In the genomic region with DNA sequence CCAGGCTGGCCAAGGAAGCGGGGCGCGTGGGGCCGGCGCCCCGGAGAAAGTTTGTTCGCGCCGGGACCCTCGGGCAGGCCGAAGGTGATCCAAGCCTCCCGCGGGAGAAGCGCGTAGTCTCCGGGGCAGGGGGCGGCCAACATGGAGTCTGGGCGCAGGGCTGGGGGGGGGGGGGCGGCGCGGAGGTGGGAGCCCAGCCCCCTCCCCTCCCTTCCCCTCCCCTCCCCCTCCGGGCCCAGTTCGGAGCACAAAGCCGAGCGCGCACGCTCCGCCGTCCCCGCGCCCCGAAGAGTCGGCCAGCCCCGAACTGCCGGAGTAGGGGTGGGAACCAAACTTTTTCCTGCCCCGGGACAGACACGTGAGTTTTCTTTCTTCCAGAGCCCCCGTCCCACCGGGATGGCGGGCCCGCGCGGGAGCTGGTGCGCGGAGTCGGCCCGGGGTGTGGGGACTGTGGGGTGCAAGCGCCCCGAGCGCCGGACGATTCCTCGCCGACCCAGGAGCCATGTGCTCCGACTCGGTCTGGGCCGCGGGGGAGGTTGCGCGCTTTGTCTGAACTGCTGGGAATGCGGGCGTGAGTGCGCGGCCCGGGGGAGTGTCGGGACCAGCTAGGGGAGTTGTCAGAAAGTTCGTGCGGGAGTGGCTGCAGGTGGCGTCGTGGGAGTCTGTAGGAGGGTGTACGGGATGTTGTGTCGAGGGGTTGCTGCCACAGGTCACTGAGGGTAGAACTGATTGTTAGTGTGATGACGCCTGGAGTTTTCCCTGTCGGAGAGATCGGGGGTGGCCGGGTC, we compare ENCODE assay signal across 8 cellular contexts. TPM values are rescaled to one million over a fixed set of nuclear protein-coding genes. Genes with fewer than 3 reads are reported as not detected.
DNase-seq lines count a peak whose midpoint lies in the region; ATAC-seq and TF ChIP-seq lines count a peak whose summit lies in the region.

No MANE protein-coding gene starts in this region.

- no peaks in the 10 kb centered on the region for H3K27me3 ChIP-seq in lung (ENCODE audit: control insufficient read depth, insufficient read depth)

- peak overlapping the region; percentile 83 for H3K4me3 ChIP-seq in lung

- peaks cover 0 to 1% of the 10 kb centered on the region in 2 donors for H3K36me3 ChIP-seq in lung (ENCODE audit: control insufficient read depth in 2 of 2, insufficient read depth in 2 of 2, low read length in 2 of 2)

- peaks cover 0 to 8% of the 10 kb centered on the region in 2 donors for H3K4me1 ChIP-seq in lung (ENCODE audit: control insufficient read depth in 2 of 2, insufficient read depth in 2 of 2, low read length in 2 of 2)

- 0% methylated on average over 56 to 74 of the region's 76 CpGs for WGBS in lung, 2 donors

- H3K9me3 ChIP-seq in lung (ENCODE audit: control insufficient read depth in 2 of 2, insufficient read depth in 1 of 2, low read length in 1 of 2), result no peaks in the 10 kb centered on the region

- DNase-seq in Daoy (ENCODE audit: low read depth) (peak; percentile 74), LoVo (ENCODE audit: low spot score) (peak; percentile 45), dermis microvascular lymphatic vessel endothelial cell (ENCODE audit: low read depth in 2 of 2) (peak; percentile 15 to 69), lung (ENCODE audit: low spot score) (peak; percentile 45), NK-92 (lab: John Stamatoyannopoulos, UW; ENCODE audit: unreplicated experiment) (no peak)
- peak; percentile 29 for DNase-seq in activated CD4-positive, alpha-beta T cell treated with anti-CD3 and anti-CD28 coated beads for 1 hour
- peak; percentile 36 to 44 for DNase-seq in stimulated activated CD8-positive, alpha-beta memory T cell treated with anti-CD3 and anti-CD28 coated beads, Interleukin-4, amount 100 ng/mL, for 4 hours (ENCODE audit: low read depth in 2 of 2, low spot score in 1 of 2)

- peak overlapping the region; percentile 90 to 91 for H3K27ac ChIP-seq in lung (ENCODE audit: low read depth in 1 of 2, low read length in 1 of 2)

- no peak for TF ChIP-seq CTCF in lung (IDR thresholded peaks at IDR 0.05; ENCODE audit: control extremely low read depth, extremely low read depth)

- ATAC-seq in lung (ENCODE audit: insufficient read depth, low FRiP score) (no peak), GM21576 (IDR thresholded peaks at IDR 0.05; ENCODE audit: unreplicated experiment) (no peak)

RNA-seq across cellular contexts. Expression of gene TGIF2, which starts 1.1 kb away (rescaled TPM):
- total RNA-seq in Daoy (2014; rRNA removed; shearing (Covaris generic)), result 22.0 and 27.7 TPM in 2 replicates
- total RNA-seq in dermis microvascular lymphatic vessel endothelial cell (17.7 and 29.0 TPM in 2 replicates), lung (10 to 100 TPM; 12.0 to 32.8 TPM)
- 10 to 100 TPM in 1 of 2 donors, 1 to 10 TPM in 1; 4.2 to 10.1 TPM for polyA plus RNA-seq in lung

RNA-seq across cellular contexts. Expression of gene RAB5IF, which starts 31.1 kb away (rescaled TPM):
- 179 and 184 TPM in 2 replicates for total RNA-seq in Daoy (2014; rRNA removed; shearing (Covaris generic))
- 71.2 and 76.9 TPM in 2 replicates for total RNA-seq in dermis microvascular lymphatic vessel endothelial cell
- 100 to 1,000 TPM in 1 of 2 donors, 10 to 100 TPM in 1; 43.2 to 103 TPM for total RNA-seq in lung
- polyA plus RNA-seq in lung, result 100 to 1,000 TPM; 104 to 202 TPM

RNA-seq across cellular contexts. Expression of gene MYL9, which starts 33.2 kb away (rescaled TPM):
- 15.1 and 29.0 TPM in 2 replicates for total RNA-seq in Daoy (2014; rRNA removed; shearing (Covaris generic))
- total RNA-seq in dermis microvascular lymphatic vessel endothelial cell (0.77 and 1.8 TPM in 2 replicates), lung (100 to 1,000 TPM in 1 of 2 donors, 10 to 100 TPM in 1; 40.8 to 239 TPM)
- polyA plus RNA-seq in lung, result 100 to 1,000 TPM in 1 of 2 donors, 10 to 100 TPM in 1; 68.4 to 243 TPM
